12 cellular contexts compared by ENCODE assay signal in genomic region chr6:70709826-70710225, GRCh38. TPM values are rescaled to one million over a fixed set of nuclear protein-coding genes. Genes with fewer than 3 reads are reported as not detected.
DNase-seq lines count a peak whose midpoint lies in the region; ATAC-seq, FAIRE-seq and TF ChIP-seq lines count a peak whose summit lies in the region.
"Had no signal": no experiment of that assay in that cellular context is flagged by ENCODE, and none has a peak within 500 bp of the region (broad histone marks: within the 10 kb centered on the region; RNA-seq: fewer than 3 reads in every experiment).

No MANE protein-coding gene starts in this region.

- CTCF ChIA-PET in Calu3 (lab: Charles Lee) = interaction anchor here (0.6 to 1.4 kb wide), 3 partner anchors 174 to 896 kb away, joined by 3 to 9 read pairs (median 3); no protein-coding TSS in a partner anchor

- H3K27me3 ChIP-seq in bronchial epithelial cell (ENCODE audit: control insufficient read depth, insufficient read depth, low read length) (no peaks in the 10 kb centered on the region), aorta (ENCODE audit: control insufficient read depth in 1 of 2, insufficient read depth in 2 of 2, low read length in 1 of 2) (no peaks in the 10 kb centered on the region)

- 90 to 92% methylated on average over 3 of the region's 3 CpGs for WGBS in aorta, 2 donors

- peak; percentile 92 for ATAC-seq in mucosa of descending colon
- no peak for ATAC-seq in aorta (ENCODE audit: low FRiP score)
- ATAC-seq: Panc1 had no signal

- H3K36me3 ChIP-seq in bronchial epithelial cell (ENCODE audit: control insufficient read depth, insufficient read depth, low read length) = no peaks in the 10 kb centered on the region
- H3K36me3 ChIP-seq in mucosa of descending colon (ENCODE audit: low read depth) = no peaks in the 10 kb centered on the region
- H3K36me3 ChIP-seq in aorta (ENCODE audit: control insufficient read depth in 1 of 2, insufficient read depth in 2 of 2, low read length in 1 of 2) = no peaks in the 10 kb centered on the region

- BruUV-seq in Calu3 (replicated peaks; lab: Mats Ljungman, UMichigan) = no TSS peak

- no peak overlapping the region for H3K4me3 Mint-ChIP-seq in Calu3 (ENCODE audit: low read depth, unreplicated experiment)

- H3K27me3 Mint-ChIP-seq in Calu3 (ENCODE audit: unreplicated experiment) = no peaks in the 10 kb centered on the region

- H3K9me3 ChIP-seq in mucosa of descending colon (peaks cover 8% of the 10 kb centered on the region), aorta (ENCODE audit: control insufficient read depth, low read length) (no peaks in the 10 kb centered on the region)

- H3K36me3 Mint-ChIP-seq in Calu3 (ENCODE audit: insufficient read depth, unreplicated experiment) = no peaks in the 10 kb centered on the region

- peaks cover 14% of the 10 kb centered on the region for H3K4me1 ChIP-seq in mucosa of descending colon (ENCODE audit: low read depth)
- no peaks in the 10 kb centered on the region for H3K4me1 ChIP-seq in aorta (ENCODE audit: control insufficient read depth in 1 of 2, insufficient read depth in 2 of 2, low read length in 2 of 2)

- DNase-seq in Calu3 (peak; percentile 25), LoVo (ENCODE audit: low spot score) (peak; percentile 12), bronchial epithelial cell (ENCODE audit: low read depth) (peak; percentile 93), mucosa of descending colon (no peak), NCI-H187 treated with DMSO at 0.1 percent for 48 hours (lab: John Stamatoyannopoulos, UW) (no peak), GM13976 (ENCODE audit: low spot score) (no peak), aorta (no peak)
- no peak for DNase-seq in activated CD8-positive, alpha-beta memory T cell treated with anti-CD3 and anti-CD28 coated beads, Interleukin-2, amount 50 U/mL, for 48 hours
- DNase-seq: foreskin melanocyte, kidney glomerular epithelial cell, NCI-H2081 treated with DMSO at 0.1 percent for 48 hours had no signal

- in situ Hi-C loops in GM13976 (cut with MboI; ENCODE audit: low sequenced_read_pairs, unreplicated experiment) = loop anchor here (5.0 kb wide), 1 partner anchor 177 kb away; no protein-coding TSS in a partner anchor

- H3K9me3 Mint-ChIP-seq in Calu3 (ENCODE audit: low read depth, unreplicated experiment) = peaks cover 13% of the 10 kb centered on the region

- no peak overlapping the region for H3K27ac ChIP-seq in aorta (ENCODE audit: low read depth in 1 of 2, low read length in 2 of 2)

- H3K27ac Mint-ChIP-seq in Calu3 (ENCODE audit: unreplicated experiment) = peak overlapping the region; percentile 71

- H3K4me1 Mint-ChIP-seq in Calu3 (ENCODE audit: low read depth, unreplicated experiment) = peaks cover 43% of the 10 kb centered on the region

- TF ChIP-seq CTCF in Calu3 (IDR thresholded peaks at IDR 0.05; ENCODE audit: unreplicated experiment) (no peak), bronchial epithelial cell (IDR thresholded peaks at IDR 0.05; ENCODE audit: insufficient read depth, low read length, severe bottlenecking) (no peak), mucosa of descending colon (IDR thresholded peaks at IDR 0.05) (no peak), GM13976 (IDR thresholded peaks at IDR 0.05; ENCODE audit: borderline replicate concordance, control extremely low read depth, extremely low read depth, insufficient read depth, missing control alignments) (no peak)

- FAIRE-seq in bronchial epithelial cell (lab: Jason Lieb, UNC) = no peak

- H3K4me3 ChIP-seq in bronchial epithelial cell (ENCODE audit: low read depth, low read length) (no peak overlapping the region), mucosa of descending colon (no peak overlapping the region), aorta (ENCODE audit: low read length in 2 of 2) (no peak overlapping the region)

- intact Hi-C loops in Calu3 (cut with micrococcal nuclease; ENCODE audit: unreplicated experiment) (no loop called here), mucosa of descending colon (cut with DNase I, micrococcal nuclease) (loop anchor here (5.0 to 10.0 kb wide), 3 partner anchors 172 to 245 kb away; partner anchors contain the start of gene B3GAT2 (in 1 of the 2)), aorta (cut with DNase I) (loop anchor here in 1 of 2 donors (5.0 kb wide), 1 partner anchor 247 kb away; the partner anchor contains the start of gene B3GAT2)

RNA-seq across cellular contexts. Expression of gene SMAP1, which starts 42.1 kb away (rescaled TPM):
- total RNA-seq in Calu3 (2022) = 34.7 and 35.7 TPM in 2 replicates
- 12.4 and 19.2 TPM in 2 replicates for total RNA-seq in bronchial epithelial cell
- total RNA-seq in mucosa of descending colon = 10 to 100 TPM; 34.3 to 48.8 (median 47.3) TPM
- 10 to 100 TPM; 24.5 to 24.7 TPM for total RNA-seq in aorta
- polyA plus RNA-seq in aorta = 10 to 100 TPM; 11.6 to 18.8 TPM

Comparison
In these comparisons a context has a peak if more than half of its experiments do, and no peak if none do; other contexts are left out.
1. DNase-seq: peak in Calu3 (single experiment), LoVo (single experiment) and bronchial epithelial cell (single experiment); none in mucosa of descending colon (0 of 3), NCI-H187 treated with DMSO at 0.1 percent for 48 hours (single experiment), GM13976 (single experiment), aorta (0 of 2) and activated CD8-positive, alpha-beta memory T cell treated with anti-CD3 and anti-CD28 coated beads, Interleukin-2, amount 50 U/mL, for 48 hours (single experiment).